ENCODE assay signal across 8 cellular contexts in the genomic region with DNA sequence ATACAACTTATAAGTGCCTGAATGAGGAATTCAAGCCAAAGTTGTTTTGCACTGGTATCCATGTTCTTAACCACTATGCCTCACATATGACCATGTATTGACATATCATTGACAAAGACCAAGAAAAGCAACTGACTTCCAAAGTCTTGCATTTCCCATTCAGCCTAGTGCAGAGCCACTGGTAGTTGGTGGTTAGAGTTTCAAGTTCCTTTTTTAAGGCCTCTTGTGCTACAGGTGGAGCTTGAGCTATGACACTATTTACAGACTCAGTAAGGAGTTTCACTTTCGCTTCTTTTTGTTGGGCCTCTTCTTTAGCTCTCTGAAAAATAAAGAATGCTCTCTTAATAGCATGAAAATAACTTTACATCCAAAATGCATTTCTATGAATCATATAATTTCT.
DNase-seq lines count a peak whose midpoint lies in the region; ATAC-seq lines count a peak whose summit lies in the region.

No MANE protein-coding gene starts in this region.

- peak; percentile 42 for DNase-seq in H4 (ENCODE audit: low spot score)
- peak; percentile 53 for DNase-seq in M059J (ENCODE audit: low read depth)
- DNase-seq in iris pigment epithelial cell (ENCODE audit: low read depth) = peak; percentile 10
- no peak for DNase-seq in GOT3 (lab: John Stamatoyannopoulos, UW)
- DNase-seq in SHP77 treated with DMSO at 0.1 percent for 48 hours (lab: John Stamatoyannopoulos, UW) = no peak
- DNase-seq in amniotic stem cell (lab: John Stamatoyannopoulos, UW) = no peak
- DNase-seq in DMS 273 treated with DMSO at 0.1 percent for 48 hours (lab: John Stamatoyannopoulos, UW) = no peak

- peak; percentile 98 for ATAC-seq in GM18867 (IDR thresholded peaks at IDR 0.05; ENCODE audit: unreplicated experiment)

Comparison
In these comparisons a context has a peak if more than half of its experiments do, and no peak if none do; other contexts are left out.
1. DNase-seq: peak in H4 (single experiment), M059J (single experiment) and iris pigment epithelial cell (single experiment); none in GOT3 (single experiment), SHP77 treated with DMSO at 0.1 percent for 48 hours (single experiment), amniotic stem cell (single experiment) and DMS 273 treated with DMSO at 0.1 percent for 48 hours (single experiment).